In the genomic region with DNA sequence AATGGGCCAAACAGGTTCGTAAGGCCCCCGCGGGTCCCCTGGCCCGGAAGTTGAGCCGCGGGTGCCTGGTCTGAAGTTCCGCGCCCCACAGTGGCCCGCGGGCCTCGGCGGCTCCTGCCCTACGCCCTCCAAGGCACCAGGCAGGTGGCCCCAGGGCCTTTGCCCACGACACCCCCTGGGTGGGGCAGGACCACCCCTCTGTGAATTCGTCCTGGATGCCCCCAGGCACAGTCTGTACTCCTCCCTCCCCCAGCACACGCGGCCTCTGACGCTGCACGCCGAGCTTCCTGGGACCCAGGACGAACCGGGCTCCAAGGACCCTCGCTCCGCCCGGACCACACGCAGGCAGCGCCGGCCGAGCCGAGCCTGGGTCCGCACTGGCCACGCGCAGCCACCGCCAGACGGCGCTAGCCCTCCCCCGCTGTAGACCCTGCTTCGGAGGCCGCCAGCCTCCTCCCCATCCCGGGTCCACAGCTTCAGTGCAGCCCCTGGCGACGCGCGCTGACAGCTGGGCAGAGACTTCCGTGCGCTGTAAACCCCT, we compare ENCODE assay signal across 12 cellular contexts. TPM values are rescaled to one million over a fixed set of nuclear protein-coding genes. Genes with fewer than 3 reads are reported as not detected.
A peak's percentile ranks its signal among the peaks of the same experiment; 100 is the strongest.
DNase-seq lines count a peak whose midpoint lies in the region; ATAC-seq and TF ChIP-seq lines count a peak whose summit lies in the region.
"Had no signal": no experiment of that assay in that cellular context is flagged by ENCODE, and none has a peak within 500 bp of the region (broad histone marks: within the 10 kb centered on the region; RNA-seq: fewer than 3 reads in every experiment).

No MANE protein-coding gene starts in this region.

- peak; percentile 51 for ATAC-seq in esophagus mucosa
- ATAC-seq in GM18519 (IDR thresholded peaks at IDR 0.05; ENCODE audit: low FRiP score, unreplicated experiment) = no peak
- ATAC-seq: Panc1 had no signal

- H3K4me3 ChIP-seq in retinal pigment epithelial cell (ENCODE audit: low read length) = no peak overlapping the region
- H3K4me3 ChIP-seq: thoracic aorta had no signal

- intact Hi-C loops in posterior vena cava (cut with DNase I) = no loop called here

- DNase-seq in NCI-H146 (lab: John Stamatoyannopoulos, UW) (peak; percentile 59), NCI-H146 treated with DMSO at 0.1 percent for 48 hours (lab: John Stamatoyannopoulos, UW; ENCODE audit: unreplicated experiment) (no peak), NCI-H2171 treated with DMSO at 0.1 percent for 48 hours (lab: John Stamatoyannopoulos, UW) (peak; percentile 54), retinal pigment epithelial cell (ENCODE audit: low read depth) (no peak), posterior vena cava (ENCODE audit: low spot score) (no peak), COLO829 (ENCODE audit: low spot score) (no peak)
- DNase-seq: activated T-cell treated with anti-CD3 and anti-CD28 coated beads, Interleukin-2, amount 50 U/mL, for 1 hour; sigmoid colon had no signal

- peak; percentile 35 for TF ChIP-seq CTCF in retinal pigment epithelial cell (conservative IDR thresholded peaks at IDR 0.05; ENCODE audit: low read depth, low read length)

RNA-seq across cellular contexts. Expression of gene TCERG1L, which starts 0.8 kb away (rescaled TPM):
- total RNA-seq in esophagus mucosa (0.88 TPM), posterior vena cava (not detected)
- total RNA-seq: thoracic aorta had no signal

Comparison
In these comparisons a context has a peak if more than half of its experiments do, and no peak if none do; other contexts are left out.
1. DNase-seq: peak in NCI-H146 (single experiment) and NCI-H2171 treated with DMSO at 0.1 percent for 48 hours (single experiment); none in NCI-H146 treated with DMSO at 0.1 percent for 48 hours (single experiment), retinal pigment epithelial cell (single experiment), posterior vena cava (single experiment) and COLO829 (single experiment).